In genomic region chr1:116409751-116410182, GRCh38 we compare ENCODE assay signal across 1 cellular context.
A peak's percentile ranks its signal among the peaks of the same experiment; 100 is the strongest.
TF ChIP-seq lines count a peak whose summit lies in the region.

No MANE protein-coding gene starts in this region.

TF ChIP-seq in HEK293, 187 proteins besides CTCF, POLR2A, EP300 and RAD21 (continued from another document):
- TF ChIP-seq YY2 (tag by site-specific recombination; IDR thresholded peaks at IDR 0.05) (no peak), ZBTB48 (tag by site-specific recombination; IDR thresholded peaks at IDR 0.05) (0 out of 2 replicates have a peak, but pooled peaks have one; percentile 31), ZSCAN23 (tag by site-specific recombination; IDR thresholded peaks at IDR 0.05) (no peak), ZNF571 (tag by site-specific recombination; IDR thresholded peaks at IDR 0.05) (no peak), BCL11A (tag by site-specific recombination; IDR thresholded peaks at IDR 0.05; ENCODE audit: low read depth) (no peak), ZNF677 (tag by site-specific recombination; IDR thresholded peaks at IDR 0.05) (no peak), ZNF747 (tag by site-specific recombination; IDR thresholded peaks at IDR 0.05) (no peak), ZNF600 (tag by site-specific recombination; IDR thresholded peaks at IDR 0.05) (peak; percentile 53), ZNF558 (tag by site-specific recombination; IDR thresholded peaks at IDR 0.05) (no peak), ZNF362 (tag by site-specific recombination; IDR thresholded peaks at IDR 0.05) (no peak), ZNF580 (tag by site-specific recombination; IDR thresholded peaks at IDR 0.05) (no peak), OSR2 (tag by site-specific recombination; IDR thresholded peaks at IDR 0.05) (peak; percentile 33; the same call in 1 of the 2 replicates)
- TF ChIP-seq, protein P1, sequence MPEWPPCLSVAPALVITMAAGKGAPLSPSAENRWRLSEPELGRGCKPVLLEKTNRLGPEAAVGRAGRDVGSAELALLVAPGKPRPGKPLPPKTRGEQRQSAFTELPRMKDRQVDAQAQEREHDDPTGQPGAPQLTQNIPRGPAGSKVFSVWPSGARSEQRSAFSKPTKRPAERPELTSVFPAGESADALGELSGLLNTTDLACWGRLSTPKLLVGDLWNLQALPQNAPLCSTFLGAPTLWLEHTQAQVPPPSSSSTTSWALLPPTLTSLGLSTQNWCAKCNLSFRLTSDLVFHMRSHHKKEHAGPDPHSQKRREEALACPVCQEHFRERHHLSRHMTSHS (tag by site-specific recombination; IDR thresholded peaks at IDR 0.05) = no peak
- TF ChIP-seq, protein P2, sequence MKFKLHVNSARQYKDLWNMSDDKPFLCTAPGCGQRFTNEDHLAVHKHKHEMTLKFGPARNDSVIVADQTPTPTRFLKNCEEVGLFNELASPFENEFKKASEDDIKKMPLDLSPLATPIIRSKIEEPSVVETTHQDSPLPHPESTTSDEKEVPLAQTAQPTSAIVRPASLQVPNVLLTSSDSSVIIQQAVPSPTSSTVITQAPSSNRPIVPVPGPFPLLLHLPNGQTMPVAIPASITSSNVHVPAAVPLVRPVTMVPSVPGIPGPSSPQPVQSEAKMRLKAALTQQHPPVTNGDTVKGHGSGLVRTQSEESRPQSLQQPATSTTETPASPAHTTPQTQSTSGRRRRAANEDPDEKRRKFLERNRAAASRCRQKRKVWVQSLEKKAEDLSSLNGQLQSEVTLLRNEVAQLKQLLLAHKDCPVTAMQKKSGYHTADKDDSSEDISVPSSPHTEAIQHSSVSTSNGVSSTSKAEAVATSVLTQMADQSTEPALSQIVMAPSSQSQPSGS (tag by site-specific recombination; IDR thresholded peaks at IDR 0.05; ENCODE audit: low read depth) = no peak
- TF ChIP-seq, protein P3, sequence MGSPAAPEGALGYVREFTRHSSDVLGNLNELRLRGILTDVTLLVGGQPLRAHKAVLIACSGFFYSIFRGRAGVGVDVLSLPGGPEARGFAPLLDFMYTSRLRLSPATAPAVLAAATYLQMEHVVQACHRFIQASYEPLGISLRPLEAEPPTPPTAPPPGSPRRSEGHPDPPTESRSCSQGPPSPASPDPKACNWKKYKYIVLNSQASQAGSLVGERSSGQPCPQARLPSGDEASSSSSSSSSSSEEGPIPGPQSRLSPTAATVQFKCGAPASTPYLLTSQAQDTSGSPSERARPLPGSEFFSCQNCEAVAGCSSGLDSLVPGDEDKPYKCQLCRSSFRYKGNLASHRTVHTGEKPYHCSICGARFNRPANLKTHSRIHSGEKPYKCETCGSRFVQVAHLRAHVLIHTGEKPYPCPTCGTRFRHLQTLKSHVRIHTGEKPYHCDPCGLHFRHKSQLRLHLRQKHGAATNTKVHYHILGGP (tag by site-specific recombination; IDR thresholded peaks at IDR 0.05) = no peak
- TF ChIP-seq, protein P4, sequence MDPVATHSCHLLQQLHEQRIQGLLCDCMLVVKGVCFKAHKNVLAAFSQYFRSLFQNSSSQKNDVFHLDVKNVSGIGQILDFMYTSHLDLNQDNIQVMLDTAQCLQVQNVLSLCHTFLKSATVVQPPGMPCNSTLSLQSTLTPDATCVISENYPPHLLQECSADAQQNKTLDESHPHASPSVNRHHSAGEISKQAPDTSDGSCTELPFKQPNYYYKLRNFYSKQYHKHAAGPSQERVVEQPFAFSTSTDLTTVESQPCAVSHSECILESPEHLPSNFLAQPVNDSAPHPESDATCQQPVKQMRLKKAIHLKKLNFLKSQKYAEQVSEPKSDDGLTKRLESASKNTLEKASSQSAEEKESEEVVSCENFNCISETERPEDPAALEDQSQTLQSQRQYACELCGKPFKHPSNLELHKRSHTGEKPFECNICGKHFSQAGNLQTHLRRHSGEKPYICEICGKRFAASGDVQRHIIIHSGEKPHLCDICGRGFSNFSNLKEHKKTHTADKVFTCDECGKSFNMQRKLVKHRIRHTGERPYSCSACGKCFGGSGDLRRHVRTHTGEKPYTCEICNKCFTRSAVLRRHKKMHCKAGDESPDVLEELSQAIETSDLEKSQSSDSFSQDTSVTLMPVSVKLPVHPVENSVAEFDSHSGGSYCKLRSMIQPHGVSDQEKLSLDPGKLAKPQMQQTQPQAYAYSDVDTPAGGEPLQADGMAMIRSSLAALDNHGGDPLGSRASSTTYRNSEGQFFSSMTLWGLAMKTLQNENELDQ (tag by site-specific recombination; IDR thresholded peaks at IDR 0.05; ENCODE audit: low read depth) = no peak
